ENCODE assay signal across 30 cellular contexts in genomic region chr22:27863001-27863400, GRCh38. TPM values are rescaled to one million over a fixed set of nuclear protein-coding genes. Genes with fewer than 3 reads are reported as not detected.
A peak's percentile ranks its signal among the peaks of the same experiment; 100 is the strongest.
DNase-seq lines count a peak whose midpoint lies in the region; ATAC-seq and TF ChIP-seq lines count a peak whose summit lies in the region.
"Had no signal": no experiment of that assay in that cellular context is flagged by ENCODE, and none has a peak within 500 bp of the region (broad histone marks: within the 10 kb centered on the region; RNA-seq: fewer than 3 reads in every experiment).

No MANE protein-coding gene starts in this region.

- H3K27ac ChIP-seq in left ventricle myocardium inferior (replicated peaks) = peak overlapping the region; percentile 18
- H3K27ac ChIP-seq in left lung = no peak overlapping the region
- H3K27ac ChIP-seq: epithelial cell of prostate, parathyroid adenoma, suprapubic skin, WERI-Rb-1 had no signal

- DNase-seq in left ventricle myocardium inferior = no peak
- no peak for DNase-seq in cardiac septum (ENCODE audit: low spot score)
- no peak for DNase-seq in left lung
- no peak for DNase-seq in osteocyte (ENCODE audit: extremely low spot score, unreplicated experiment)
- DNase-seq in pons (ENCODE audit: low spot score) = no peak
- no peak for DNase-seq in erythroblast (lab: John Stamatoyannopoulos, UW)
- DNase-seq in sciatic nerve (ENCODE audit: low spot score) = no peak
- DNase-seq in islet precursor cell = no peak
- DNase-seq: activated CD4-positive, alpha-beta T cell treated with anti-CD3 and anti-CD28 coated beads, Interleukin-2, amount 10 ng/mL, durations not matched to agents 7 days and 5 days; activated naive CD4-positive, alpha-beta T cell; activated T-cell treated with anti-CD3 and anti-CD28 coated beads, Interleukin-2, amount 50 U/mL, for 72 hours; effector CD4-positive, alpha-beta T cell; left cardiac atrium; NCI-H1092; NCI-H187 treated with DMSO at 0.1 percent for 48 hours; NCI-H2171 treated with DMSO at 0.1 percent for 48 hours; NCI-H524 treated with DMSO at 0.1 percent for 48 hours; NK-92 treated with Interleukin-12 subunit alpha and Interleukin-12 subunit beta, amount 100 ng/mL, for 24 hours; SHP77 treated with DMSO at 0.1 percent for 48 hours; stimulated activated CD4-positive, alpha-beta T cell treated with anti-CD3 and anti-CD28 coated beads, Interleukin-12 subunit alpha, Interleukin-12 subunit beta, amount 100 ng/mL, for 4 hours; stimulated activated CD4-positive, alpha-beta T cell treated with anti-CD3 and anti-CD28 coated beads, Interleukin-4, amount 100 ng/mL, for 1 hour; T-helper 9 cell; WERI-Rb-1 had no signal

- TF ChIP-seq CTCF in left ventricle myocardium inferior (IDR thresholded peaks at IDR 0.05; ENCODE audit: borderline replicate concordance) (no peak), left lung (IDR thresholded peaks at IDR 0.05) (no peak), osteocyte (IDR thresholded peaks at IDR 0.05) (no peak)

- ATAC-seq in left lung = peak; percentile 45
- ATAC-seq in sciatic nerve = no peak
- ATAC-seq: activated T-cell treated with anti-CD3 and anti-CD28 coated beads, Interleukin-2, amount 50 U/mL, for 72 hours; left cardiac atrium; Panc1; stimulated activated effector memory CD8-positive, alpha-beta T cell treated with anti-CD3 and anti-CD28 coated beads, Interleukin-12 subunit alpha, Interleukin-12 subunit beta, amount 100 ng/mL, for 72 hours had no signal

- no peak overlapping the region for H3K4me3 Mint-ChIP-seq in osteocyte (ENCODE audit: unreplicated experiment)
- H3K4me3 Mint-ChIP-seq: activated CD4-positive, alpha-beta T cell treated with anti-CD3 and anti-CD28 coated beads, Interleukin-2, amount 10 ng/mL, durations not matched to agents 7 days and 5 days; activated T-cell treated with anti-CD3 and anti-CD28 coated beads, Interleukin-2, amount 50 U/mL, for 72 hours; brain; stimulated activated effector memory CD8-positive, alpha-beta T cell treated with anti-CD3 and anti-CD28 coated beads, Interleukin-12 subunit alpha, Interleukin-12 subunit beta, amount 100 ng/mL, for 72 hours had no signal

- H3K27me3 ChIP-seq in left ventricle myocardium inferior (ENCODE audit: low read depth) (no peaks in the 10 kb centered on the region), left lung (no peaks in the 10 kb centered on the region)
- H3K27me3 ChIP-seq: right atrium auricular region, suprapubic skin had no signal

- intact Hi-C loops in left ventricle myocardium inferior (cut with micrococcal nuclease) = no loop called here
- intact Hi-C loops in cardiac septum (cut with DNase I) = no loop called here
- intact Hi-C loops in left lung (cut with DNase I) = no loop called here
- intact Hi-C loops in sciatic nerve (cut with DNase I) = no loop called here

- H3K27me3 Mint-ChIP-seq in osteocyte (ENCODE audit: unreplicated experiment) = no peaks in the 10 kb centered on the region
- H3K27me3 Mint-ChIP-seq: activated CD4-positive, alpha-beta T cell treated with anti-CD3 and anti-CD28 coated beads, Interleukin-2, amount 10 ng/mL, durations not matched to agents 7 days and 5 days; brain had no signal

- H3K4me1 Mint-ChIP-seq in osteocyte (ENCODE audit: unreplicated experiment) = peaks cover 77% of the 10 kb centered on the region

- H3K4me1 ChIP-seq in left ventricle myocardium inferior (peaks cover 59% of the 10 kb centered on the region), left lung (peaks cover 20 to 44% of the 10 kb centered on the region in 2 donors)

- H3K36me3 ChIP-seq in left ventricle myocardium inferior = peaks cover 21% of the 10 kb centered on the region
- H3K36me3 ChIP-seq in left lung = peaks cover 0 to 28% of the 10 kb centered on the region in 2 donors

- H3K9me3 ChIP-seq in left ventricle myocardium inferior (replicated peaks) (no peaks in the 10 kb centered on the region), left lung (no peaks in the 10 kb centered on the region)
- H3K9me3 ChIP-seq: right atrium auricular region, suprapubic skin had no signal

- TF ChIP-seq POLR2A in erythroblast (IDR thresholded peaks at IDR 0.05; ENCODE audit: low read length) = no peak

- H3K36me3 Mint-ChIP-seq in osteocyte (ENCODE audit: unreplicated experiment) = peaks cover 20% of the 10 kb centered on the region

- H3K27ac Mint-ChIP-seq in osteocyte (ENCODE audit: unreplicated experiment) = peak overlapping the region; percentile 99
- H3K27ac Mint-ChIP-seq: activated CD4-positive, alpha-beta T cell treated with anti-CD3 and anti-CD28 coated beads, Interleukin-2, amount 10 ng/mL, durations not matched to agents 7 days and 5 days; brain; stimulated activated effector memory CD8-positive, alpha-beta T cell treated with anti-CD3 and anti-CD28 coated beads, Interleukin-12 subunit alpha, Interleukin-12 subunit beta, amount 100 ng/mL, for 72 hours had no signal

- H3K9me3 Mint-ChIP-seq in osteocyte (ENCODE audit: unreplicated experiment) = no peaks in the 10 kb centered on the region
- H3K9me3 Mint-ChIP-seq: activated CD4-positive, alpha-beta T cell treated with anti-CD3 and anti-CD28 coated beads, Interleukin-2, amount 10 ng/mL, durations not matched to agents 7 days and 5 days; activated T-cell treated with anti-CD3 and anti-CD28 coated beads, Interleukin-2, amount 50 U/mL, for 72 hours; brain; stimulated activated effector memory CD8-positive, alpha-beta T cell treated with anti-CD3 and anti-CD28 coated beads, Interleukin-12 subunit alpha, Interleukin-12 subunit beta, amount 100 ng/mL, for 72 hours had no signal

- no peak overlapping the region for H3K4me3 ChIP-seq in left ventricle myocardium inferior
- no peak overlapping the region for H3K4me3 ChIP-seq in left lung
- H3K4me3 ChIP-seq: right atrium auricular region, suprapubic skin had no signal

RNA-seq across cellular contexts. Expression of gene PITPNB, which starts 56.1 kb away (rescaled TPM):
- 60.0 TPM for total RNA-seq in left ventricle myocardium inferior
- total RNA-seq in cardiac septum = 69.2 TPM
- 10 to 100 TPM; 51.1 to 59.0 TPM for total RNA-seq in left lung
- 86.6 and 86.7 TPM in 2 replicates for total RNA-seq in osteocyte
- total RNA-seq in sciatic nerve = 88.8 TPM
